In genomic region chr17:21211825-21212479, GRCh38 we compare ENCODE assay signal across 9 cellular contexts. TPM values are rescaled to one million over a fixed set of nuclear protein-coding genes. Genes with fewer than 3 reads are reported as not detected.
A peak's percentile ranks its signal among the peaks of the same experiment; 100 is the strongest.
DNase-seq lines count a peak whose midpoint lies in the region; ATAC-seq, FAIRE-seq and TF ChIP-seq lines count a peak whose summit lies in the region.
"Had no signal": no experiment of that assay in that cellular context is flagged by ENCODE, and none has a peak within 500 bp of the region (broad histone marks: within the 10 kb centered on the region; RNA-seq: fewer than 3 reads in every experiment).

No MANE protein-coding gene starts in this region.

- no peak for TF ChIP-seq EP300 in HepG2 (IDR thresholded peaks at IDR 0.05; ENCODE audit: low read depth in 2 of 2, low read length in 2 of 2)
- no peak for TF ChIP-seq EP300 in HepG2 (CRISPR knock-in tag; IDR thresholded peaks at IDR 0.05; ENCODE audit: borderline replicate concordance)

- H3K4me1 Mint-ChIP-seq in activated T-helper 17 cell treated with anti-CD3 and anti-CD28 coated beads, Interleukin-2, amount 50 U/mL, for 72 hours, result peaks cover 14% of the 10 kb centered on the region

- no peak overlapping the region for H2BK120ac ChIP-seq in mesenchymal stem cell (ENCODE audit: low read depth, low read length)

- H3K36me3 ChIP-seq in HepG2 (replicated peaks in 1 of 2; ENCODE audit: control insufficient read depth in 1 of 2, insufficient read depth in 2 of 2, low read length in 2 of 2) (peaks cover 8 to 33% of the 10 kb centered on the region in 2 experiments; a peak in 4 of 5 replicates), right lobe of liver (peaks cover 0 to 14% (median 0%) of the 10 kb centered on the region in 4 donors), mesenchymal stem cell (ENCODE audit: control insufficient read depth in 1 of 2, insufficient read depth in 2 of 2, low read depth in 1 of 2, low read length in 2 of 2) (peaks cover 22 to 27% of the 10 kb centered on the region in 2 experiments), pancreas (no peaks in the 10 kb centered on the region)

- FAIRE-seq in HepG2 (lab: Jason Lieb, UNC), result no peak
- no peak for FAIRE-seq in pancreas (lab: Jason Lieb, UNC)

- peak overlapping the region; percentile 25 for H3K27ac Mint-ChIP-seq in activated T-helper 17 cell treated with anti-CD3 and anti-CD28 coated beads, Interleukin-2, amount 50 U/mL, for 72 hours

- no peaks in the 10 kb centered on the region for H3K9me3 ChIP-seq in HepG2 (ENCODE audit: low read length)
- H3K9me3 ChIP-seq in right lobe of liver, result no peaks in the 10 kb centered on the region
- no peaks in the 10 kb centered on the region for H3K9me3 ChIP-seq in mesenchymal stem cell (ENCODE audit: control insufficient read depth, low read length)
- no peaks in the 10 kb centered on the region for H3K9me3 ChIP-seq in pancreas

- H2AFZ ChIP-seq in HepG2 (ENCODE audit: low read length) (no peak overlapping the region), mesenchymal stem cell (ENCODE audit: low read depth, low read length) (no peak overlapping the region)

- peaks cover 10% of the 10 kb centered on the region for H3K79me1 ChIP-seq in mesenchymal stem cell (replicated peaks; ENCODE audit: low read length, poor library complexity, severe bottlenecking)

- H2BK5ac ChIP-seq in mesenchymal stem cell (ENCODE audit: low read depth, low read length, poor library complexity, severe bottlenecking), result no peak overlapping the region

- H3K14ac ChIP-seq in mesenchymal stem cell (ENCODE audit: low read length in 2 of 2), result no peak overlapping the region

- no peaks in the 10 kb centered on the region for H3K27me3 Mint-ChIP-seq in activated T-helper 17 cell treated with anti-CD3 and anti-CD28 coated beads, Interleukin-2, amount 50 U/mL, for 72 hours

- H3K27me3 ChIP-seq in HepG2 (ENCODE audit: control insufficient read depth in 1 of 2, insufficient read depth in 2 of 2, low read length in 2 of 2) (no peaks in the 10 kb centered on the region; a peak in 1 of 5 replicates), right lobe of liver (no peaks in the 10 kb centered on the region), mesenchymal stem cell (ENCODE audit: control insufficient read depth in 1 of 2, insufficient read depth in 1 of 2, low read length in 2 of 2) (no peaks in the 10 kb centered on the region), pancreas (no peaks in the 10 kb centered on the region)

- no peak for ATAC-seq in HepG2
- ATAC-seq in right lobe of liver, result no peak
- ATAC-seq in activated T-helper 17 cell treated with anti-CD3 and anti-CD28 coated beads, Interleukin-2, amount 50 U/mL, for 72 hours (replicated peaks), result no peak
- ATAC-seq in pancreas, result no peak

- H3K9ac ChIP-seq in HepG2 (ENCODE audit: insufficient read depth, low read depth, low read length), result peak overlapping the region; percentile 96; the same call in 1 of the 2 replicates
- peak overlapping the region; percentile 97 for H3K9ac ChIP-seq in mesenchymal stem cell (ENCODE audit: low read length)

- BruUV-seq in HepG2 (replicated peaks; lab: Mats Ljungman, UMichigan), result no TSS peak

- H3K4me3 ChIP-seq in HepG2 (replicated peaks in 1 of 3; ENCODE audit: insufficient read depth in 1 of 3, low read depth in 2 of 3, low read length in 3 of 3) (peak overlapping the region; percentile 83 to 99 (median 96); a peak in 5 of 6 replicates), right lobe of liver (no peak overlapping the region), mesenchymal stem cell (ENCODE audit: insufficient read depth in 1 of 2, low read depth in 1 of 2, low read length in 2 of 2) (peak overlapping the region in 1 of 2 experiments; percentile 96), pancreas (no peak overlapping the region)

- peaks cover 75% of the 10 kb centered on the region for H3K79me2 ChIP-seq in HepG2 (ENCODE audit: insufficient read depth, low read length)

- DNase-seq in HepG2 (ENCODE audit: low spot score) (no peak), right lobe of liver (no peak), mesenchymal stem cell (no peak), glomerular visceral epithelial cell (ENCODE audit: extremely low spot score) (no peak), pancreas (no peak), activated gamma-delta T cell treated with Interleukin-2 at 50 U/mL for 16 hours (no peak), middle frontal gyrus (ENCODE audit: extremely low spot score, low spot score) (no peak)
- DNase-seq: DMS 273 treated with DMSO at 0.1 percent for 48 hours had no signal

- H2BK15ac ChIP-seq in mesenchymal stem cell (ENCODE audit: low read depth, poor library complexity, severe bottlenecking), result no peak overlapping the region

- peak overlapping the region in 1 of 2 experiments; percentile 41 for H3K23ac ChIP-seq in mesenchymal stem cell (ENCODE audit: low read length in 2 of 2)

- no peak overlapping the region for H4K91ac ChIP-seq in mesenchymal stem cell (ENCODE audit: low read length)

- TF ChIP-seq CTCF in HepG2 (CRISPR knock-in tag; IDR thresholded peaks at IDR 0.05) (no peak), right lobe of liver (IDR thresholded peaks at IDR 0.05) (no peak), pancreas (IDR thresholded peaks at IDR 0.05) (no peak)

- in situ Hi-C loops in HepG2 (cut with HindIII; ENCODE audit: extremely low pct_ligation_motif_present, low pct_unique_long_range_greater_than_20kb), result no loop called here

- no peak overlapping the region for H3K4ac ChIP-seq in mesenchymal stem cell (ENCODE audit: low read depth in 1 of 2, low read length in 2 of 2)

- H4K8ac ChIP-seq in mesenchymal stem cell (ENCODE audit: low read length), result no peak overlapping the region

- intact Hi-C loops in HepG2 (cut with micrococcal nuclease; ENCODE audit: unreplicated experiment) (no loop called here), right lobe of liver (cut with DNase I) (no loop called here), pancreas (cut with DNase I) (no loop called here)

- H3K36me3 Mint-ChIP-seq in activated T-helper 17 cell treated with anti-CD3 and anti-CD28 coated beads, Interleukin-2, amount 50 U/mL, for 72 hours (ENCODE audit: low read depth), result peaks cover 28% of the 10 kb centered on the region

- peaks cover 48% of the 10 kb centered on the region for H3K4me1 ChIP-seq in HepG2 (ENCODE audit: insufficient read depth, low read length)
- H3K4me1 ChIP-seq in right lobe of liver, result peaks cover 0 to 27% (median 3%) of the 10 kb centered on the region in 4 donors
- H3K4me1 ChIP-seq in mesenchymal stem cell (ENCODE audit: control insufficient read depth, insufficient read depth, low read depth, low read length), result peaks cover 13% of the 10 kb centered on the region
- H3K4me1 ChIP-seq in pancreas, result peaks cover 5 to 26% (median 13%) of the 10 kb centered on the region in 3 donors

- H3K18ac ChIP-seq in mesenchymal stem cell (ENCODE audit: low read depth in 1 of 2, low read length in 2 of 2), result no peak overlapping the region

- 76% methylated on average over 8 of the region's 9 CpGs for WGBS in HepG2 (ENCODE audit: low lambda C conversion rate)
- 38% methylated on average over 5 of the region's 9 CpGs for WGBS in right lobe of liver (ENCODE audit: insufficient coverage, low coverage, low lambda C conversion rate, missing lambda C conversion rate)
- 94% methylated on average over 9 of the region's 9 CpGs for WGBS in mesenchymal stem cell
- WGBS in pancreas, 2 donors, result 60 to 66% methylated on average over 9 of the region's 9 CpGs

- no peak overlapping the region for H2BK12ac ChIP-seq in mesenchymal stem cell (ENCODE audit: low read length in 2 of 2)

- CTCF ChIA-PET in HepG2 (lab: Yijun Ruan, JAX; ENCODE audit: low intra/inter-chr PET ratio, low total read pairs), result no interaction called here

- no peak overlapping the region for H2AK5ac ChIP-seq in mesenchymal stem cell (ENCODE audit: low read length, severe bottlenecking)

- peak overlapping the region; percentile 87 for H3K4me3 Mint-ChIP-seq in activated T-helper 17 cell treated with anti-CD3 and anti-CD28 coated beads, Interleukin-2, amount 50 U/mL, for 72 hours

- no peak for TF ChIP-seq POLR2A in HepG2 (IDR thresholded peaks at IDR 0.05; ENCODE audit: insufficient read depth in 1 of 2, low read depth in 2 of 2, low read length in 2 of 2)
- TF ChIP-seq POLR2A in right lobe of liver (IDR thresholded peaks at IDR 0.05), result no peak

- TF ChIP-seq RAD21 in HepG2 (CRISPR knock-in tag; IDR thresholded peaks at IDR 0.05), result no peak

- peak overlapping the region; percentile 93 for H3K4me2 ChIP-seq in HepG2 (ENCODE audit: low read depth, low read length)
- peak overlapping the region; percentile 3 for H3K4me2 ChIP-seq in mesenchymal stem cell (ENCODE audit: low read length, poor library complexity, severe bottlenecking)

- H3K27ac ChIP-seq in HepG2 (ENCODE audit: extremely low read length, insufficient read depth, low read length), result no peak overlapping the region
- H3K27ac ChIP-seq in right lobe of liver, result no peak overlapping the region
- H3K27ac ChIP-seq in mesenchymal stem cell (ENCODE audit: low read length, poor library complexity, severe bottlenecking), result no peak overlapping the region
- no peak overlapping the region for H3K27ac ChIP-seq in pancreas

- POLR2A ChIA-PET in HepG2 (lab: Yijun Ruan, JAX), result interaction anchor here (2.8 kb wide), 1 partner anchor 169 kb away, joined by 8 read pairs; the partner anchor contains the start of gene USP22

- H4K20me1 ChIP-seq in HepG2 (ENCODE audit: insufficient read depth, low read length), result peaks cover 37% of the 10 kb centered on the region

- H3K9me3 Mint-ChIP-seq in activated T-helper 17 cell treated with anti-CD3 and anti-CD28 coated beads, Interleukin-2, amount 50 U/mL, for 72 hours, result no peaks in the 10 kb centered on the region

RNA-seq across cellular contexts. Expression of gene TMEM11, which starts 2.0 kb away (rescaled TPM):
- total RNA-seq in HepG2 (2016; rRNA removed; fragmentation: Illumina TruSeq; extraction: Trizol), result 18.7 and 21.3 TPM in 2 replicates
- 9.9 and 11.5 TPM in 2 replicates for total RNA-seq in HepG2 (2016; cell fraction: cytosol; rRNA removed; fragmentation: Illumina TruSeq; extraction: Trizol; ENCODE audit: low read depth)
- 20.7 and 24.9 TPM in 2 replicates for total RNA-seq in HepG2 (2016; cell fraction: insoluble cytoplasmic fraction; rRNA removed; fragmentation: Illumina TruSeq; extraction: Trizol)
- 17.5 and 20.5 TPM in 2 replicates for total RNA-seq in HepG2 (2016; cell fraction: membrane; rRNA removed; fragmentation: Illumina TruSeq; extraction: Trizol)
- total RNA-seq in HepG2 (2016; cell fraction: nucleus; rRNA removed; fragmentation: Illumina TruSeq; extraction: Trizol), result 9.0 and 12.7 TPM in 2 replicates
- polyA plus RNA-seq in HepG2 (2011; rRNA removed), result 32.0 and 35.0 TPM in 2 replicates
- polyA plus RNA-seq in HepG2 (2011; cell fraction: cytosol; rRNA removed), result 31.7 and 43.1 TPM in 2 replicates
- 16.5 and 21.3 TPM in 2 replicates for polyA plus RNA-seq in HepG2 (2011; cell fraction: nucleus; rRNA removed)
- 13.9 and 16.5 TPM in 2 replicates for polyA plus RNA-seq in HepG2 (2012)
- polyA plus RNA-seq in HepG2 (2016; cell fraction: cytosol; fragmentation: Illumina TruSeq; extraction: Trizol; ENCODE audit: low read depth), result 13.0 and 15.6 TPM in 2 replicates
- 37.7 and 39.9 TPM in 2 replicates for polyA plus RNA-seq in HepG2 (2016; cell fraction: insoluble cytoplasmic fraction; fragmentation: Illumina TruSeq; extraction: Trizol; ENCODE audit: low read depth)
- 19.7 and 22.0 TPM in 2 replicates for polyA plus RNA-seq in HepG2 (2016; cell fraction: membrane; fragmentation: Illumina TruSeq; extraction: Trizol; ENCODE audit: low read depth)
- 23.0 and 24.2 TPM in 2 replicates for polyA plus RNA-seq in HepG2 (2016; cell fraction: nucleus; fragmentation: Illumina TruSeq; extraction: Trizol; ENCODE audit: insufficient read depth, low read depth)
- polyA minus RNA-seq in HepG2 (2011; rRNA and poly(A)+ RNA removed; ENCODE audit: low replicate concordance), result 49.2 and 83.5 TPM in 2 replicates
- 17.7 and 20.0 TPM in 2 replicates for polyA minus RNA-seq in HepG2 (2011; cell fraction: cytosol; rRNA and poly(A)+ RNA removed)
- 18.2 and 22.5 TPM in 2 replicates for polyA minus RNA-seq in HepG2 (2011; cell fraction: nucleus; rRNA and poly(A)+ RNA removed)
- 10 to 100 TPM; 10.8 to 20.6 (median 11.7) TPM for total RNA-seq in right lobe of liver
- 10 to 100 TPM; 14.3 to 28.5 TPM for total RNA-seq in activated T-helper 17 cell treated with anti-CD3 and anti-CD28 coated beads, Interleukin-2, amount 50 U/mL, for 72 hours
- polyA plus RNA-seq in mesenchymal stem cell (2013, experiment 1 of 2), result 25.7 TPM
- polyA plus RNA-seq in mesenchymal stem cell (2013, experiment 2 of 2), result 26.0 TPM
- 10 to 100 TPM in 1 of 6 donors, 1 to 10 TPM in 5; 6.1 to 10.6 (median 9.1) TPM for total RNA-seq in pancreas
- polyA plus RNA-seq in pancreas, result 10 to 100 TPM; 11.9 to 16.0 TPM

RNA-seq across cellular contexts. Expression of gene NATD1, which starts 41.3 kb away (rescaled TPM):
- total RNA-seq in HepG2 (2016; rRNA removed; fragmentation: Illumina TruSeq; extraction: Trizol) (0.31 and 0.45 TPM in 2 replicates), right lobe of liver (1 to 10 TPM; 3.3 to 5.5 (median 4.7) TPM), pancreas (1 to 10 TPM; 3.1 to 8.3 (median 5.3) TPM)
- total RNA-seq in HepG2 (2016; cell fraction: cytosol; rRNA removed; fragmentation: Illumina TruSeq; extraction: Trizol; ENCODE audit: low read depth), result 0.18 and 0.30 TPM in 2 replicates
- total RNA-seq in HepG2 (2016; cell fraction: insoluble cytoplasmic fraction; rRNA removed; fragmentation: Illumina TruSeq; extraction: Trizol), result 0.28 and 0.43 TPM in 2 replicates
- 0.38 and 0.43 TPM in 2 replicates for total RNA-seq in HepG2 (2016; cell fraction: membrane; rRNA removed; fragmentation: Illumina TruSeq; extraction: Trizol)
- 0.34 and 0.44 TPM in 2 replicates for total RNA-seq in HepG2 (2016; cell fraction: nucleus; rRNA removed; fragmentation: Illumina TruSeq; extraction: Trizol)
- polyA plus RNA-seq in HepG2 (2011; rRNA removed) (2.3 and 2.9 TPM in 2 replicates), pancreas (1 to 10 TPM; 2.3 TPM)
- 2.2 and 2.3 TPM in 2 replicates for polyA plus RNA-seq in HepG2 (2011; cell fraction: cytosol; rRNA removed)
- polyA plus RNA-seq in HepG2 (2011; cell fraction: nucleus; rRNA removed), result 2.5 and 3.4 TPM in 2 replicates
- 2.2 and 3.4 TPM in 2 replicates for polyA plus RNA-seq in HepG2 (2012)
- polyA plus RNA-seq in HepG2 (2016; cell fraction: cytosol; fragmentation: Illumina TruSeq; extraction: Trizol; ENCODE audit: low read depth), result 0.19 and 0.27 TPM in 2 replicates
- 0.74 and 0.80 TPM in 2 replicates for polyA plus RNA-seq in HepG2 (2016; cell fraction: insoluble cytoplasmic fraction; fragmentation: Illumina TruSeq; extraction: Trizol; ENCODE audit: low read depth)
- 0.39 and 0.44 TPM in 2 replicates for polyA plus RNA-seq in HepG2 (2016; cell fraction: membrane; fragmentation: Illumina TruSeq; extraction: Trizol; ENCODE audit: low read depth)
- polyA plus RNA-seq in HepG2 (2016; cell fraction: nucleus; fragmentation: Illumina TruSeq; extraction: Trizol; ENCODE audit: insufficient read depth, low read depth), result 1.1 TPM in 2 replicates
- polyA minus RNA-seq in HepG2 (2011; rRNA and poly(A)+ RNA removed; ENCODE audit: low replicate concordance), result 2.3 and 4.5 TPM in 2 replicates
- polyA minus RNA-seq in HepG2 (2011; cell fraction: cytosol; rRNA and poly(A)+ RNA removed), result 1.8 and 2.8 TPM in 2 replicates
- polyA minus RNA-seq in HepG2 (2011; cell fraction: nucleus; rRNA and poly(A)+ RNA removed), result 1.5 and 2.9 TPM in 2 replicates
- 1 to 10 TPM; 1.8 to 2.3 TPM for total RNA-seq in activated T-helper 17 cell treated with anti-CD3 and anti-CD28 coated beads, Interleukin-2, amount 50 U/mL, for 72 hours
- polyA plus RNA-seq in mesenchymal stem cell (2013, experiment 1 of 2), result 3.2 TPM
- polyA plus RNA-seq in mesenchymal stem cell (2013, experiment 2 of 2), result 3.2 TPM

Comparison
In these comparisons a context has a peak if more than half of its experiments do, and no peak if none do; other contexts are left out.
1. H3K4me3 ChIP-seq: peak in HepG2 (3 of 3); none in right lobe of liver (0 of 3) and pancreas (0 of 4).